ENCODE assay signal across 11 cellular contexts in the genomic region with DNA sequence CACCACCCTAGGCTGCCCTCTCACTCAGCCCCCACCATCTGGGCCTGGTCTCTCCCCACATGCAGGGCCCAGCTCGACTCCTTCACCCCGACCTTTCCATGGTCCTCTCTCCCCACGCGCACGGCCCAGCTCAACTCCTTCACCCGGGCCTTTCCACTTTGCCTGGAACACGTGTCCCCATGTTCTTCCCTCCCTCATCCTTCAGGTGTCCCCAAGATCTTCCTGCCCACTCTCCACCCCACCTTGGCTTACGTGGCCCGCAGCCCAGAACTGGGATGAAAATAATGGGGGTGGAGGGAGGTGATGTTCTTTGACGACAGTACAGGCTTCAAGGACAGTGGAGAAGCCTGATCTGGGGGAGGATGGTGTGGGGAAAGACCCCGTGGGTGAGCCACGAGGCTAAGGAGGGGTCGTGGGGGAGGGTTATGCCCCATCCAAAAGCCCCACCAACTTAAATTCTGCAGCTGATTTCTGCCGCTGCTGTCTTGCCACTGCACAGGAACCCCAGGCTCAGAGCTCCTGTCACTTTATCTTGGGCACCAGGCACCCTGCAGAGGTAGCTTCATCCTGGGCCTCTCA. TPM values are rescaled to one million over a fixed set of nuclear protein-coding genes. Genes with fewer than 3 reads are reported as not detected.
DNase-seq lines count a peak whose midpoint lies in the region; ATAC-seq and TF ChIP-seq lines count a peak whose summit lies in the region.
"Had no signal": no experiment of that assay in that cellular context is flagged by ENCODE, and none has a peak within 500 bp of the region (broad histone marks: within the 10 kb centered on the region; RNA-seq: fewer than 3 reads in every experiment).

No MANE protein-coding gene starts in this region.

- no peak overlapping the region for H3K4me3 ChIP-seq in PC-9
- no peak overlapping the region for H3K4me3 ChIP-seq in esophagus (ENCODE audit: low read depth in 1 of 2, low read length in 2 of 2)
- H3K4me3 ChIP-seq in mesendoderm (ENCODE audit: low read length) = no peak overlapping the region
- H3K4me3 ChIP-seq: thyroid gland had no signal

- no peak overlapping the region for H3K18ac ChIP-seq in mesendoderm (ENCODE audit: low read length)

- POLR2A ChIA-PET in PC-9 (lab: Charles Lee; ENCODE audit: unreplicated experiment) = interaction anchor here (0.5 kb wide), 1 partner anchor 305 kb away, joined by 4 read pairs; a partner anchor contains a TSS

- H2BK120ac ChIP-seq in mesendoderm (ENCODE audit: low read depth, low read length) = no peak overlapping the region

- peaks cover 47% of the 10 kb centered on the region for H3K36me3 Mint-ChIP-seq in activated CD8-positive, alpha-beta memory T cell treated with anti-CD3 and anti-CD28 coated beads, Interleukin-2, amount 10 ng/mL, durations not matched to agents 7 days and 5 days
- peaks cover 0 to 2% of the 10 kb centered on the region in 2 donors for H3K36me3 Mint-ChIP-seq in stimulated activated naive B cell treated with anti-CD40 and anti-IgM and Interleukin-4, amounts not matched to agents 10 μg/mL and 1 μg/mL and 100 μg/mL, for 72 hours

- H3K79me2 ChIP-seq in PC-9 (ENCODE audit: low read depth) (no peaks in the 10 kb centered on the region), mesendoderm (ENCODE audit: control insufficient read depth, insufficient read depth, low read length) (no peaks in the 10 kb centered on the region)
- H3K79me2 ChIP-seq: parathyroid adenoma had no signal

- H3K27me3 Mint-ChIP-seq in activated CD8-positive, alpha-beta memory T cell treated with anti-CD3 and anti-CD28 coated beads, Interleukin-2, amount 10 ng/mL, durations not matched to agents 7 days and 5 days = no peaks in the 10 kb centered on the region
- no peaks in the 10 kb centered on the region for H3K27me3 Mint-ChIP-seq in stimulated activated naive B cell treated with anti-CD40 and anti-IgM and Interleukin-4, amounts not matched to agents 10 μg/mL and 1 μg/mL and 100 μg/mL, for 72 hours

- H3K27ac Mint-ChIP-seq in activated CD8-positive, alpha-beta memory T cell treated with anti-CD3 and anti-CD28 coated beads, Interleukin-2, amount 10 ng/mL, durations not matched to agents 7 days and 5 days = peak overlapping the region; percentile 100
- peak overlapping the region; percentile 96 for H3K27ac Mint-ChIP-seq in stimulated activated naive B cell treated with anti-CD40 and anti-IgM and Interleukin-4, amounts not matched to agents 10 μg/mL and 1 μg/mL and 100 μg/mL, for 72 hours

- H3K9me3 Mint-ChIP-seq in activated CD8-positive, alpha-beta memory T cell treated with anti-CD3 and anti-CD28 coated beads, Interleukin-2, amount 10 ng/mL, durations not matched to agents 7 days and 5 days (ENCODE audit: low read depth) = no peaks in the 10 kb centered on the region
- no peaks in the 10 kb centered on the region for H3K9me3 Mint-ChIP-seq in stimulated activated naive B cell treated with anti-CD40 and anti-IgM and Interleukin-4, amounts not matched to agents 10 μg/mL and 1 μg/mL and 100 μg/mL, for 72 hours

- no peak overlapping the region for H2AK5ac ChIP-seq in mesendoderm (ENCODE audit: low read length)

- H3F3A ChIP-seq in PC-9 (ENCODE audit: insufficient read depth, low read depth) = no peaks in the 10 kb centered on the region

- H3K4me2 ChIP-seq in PC-9 (no peak overlapping the region), mesendoderm (ENCODE audit: low read length) (no peak overlapping the region)

- H3K27me3 ChIP-seq in PC-9 (ENCODE audit: insufficient read depth, low read depth) = no peaks in the 10 kb centered on the region
- no peaks in the 10 kb centered on the region for H3K27me3 ChIP-seq in esophagus (ENCODE audit: control insufficient read depth in 1 of 2, insufficient read depth in 2 of 2, low read length in 2 of 2)
- no peaks in the 10 kb centered on the region for H3K27me3 ChIP-seq in mesendoderm (ENCODE audit: insufficient read depth, low read length, poor library complexity)
- H3K27me3 ChIP-seq: thyroid gland had no signal

- H3K9ac ChIP-seq in mesendoderm (ENCODE audit: low read length) = no peak overlapping the region
- H3K9ac ChIP-seq: parathyroid adenoma had no signal

- H3K36me3 ChIP-seq in PC-9 (ENCODE audit: low read depth) (no peaks in the 10 kb centered on the region), esophagus (ENCODE audit: control insufficient read depth in 2 of 2, insufficient read depth in 2 of 2, low read length in 1 of 2) (no peaks in the 10 kb centered on the region), mesendoderm (ENCODE audit: control insufficient read depth, insufficient read depth, low read length) (no peaks in the 10 kb centered on the region)
- H3K36me3 ChIP-seq: thyroid gland had no signal

- peaks cover 86% of the 10 kb centered on the region for H3K4me1 Mint-ChIP-seq in activated CD8-positive, alpha-beta memory T cell treated with anti-CD3 and anti-CD28 coated beads, Interleukin-2, amount 10 ng/mL, durations not matched to agents 7 days and 5 days
- H3K4me1 Mint-ChIP-seq in stimulated activated naive B cell treated with anti-CD40 and anti-IgM and Interleukin-4, amounts not matched to agents 10 μg/mL and 1 μg/mL and 100 μg/mL, for 72 hours = peaks cover 18 to 40% of the 10 kb centered on the region in 2 donors

- no peak for DNase-seq in activated CD8-positive, alpha-beta memory T cell treated with anti-CD3 and anti-CD28 coated beads, Interleukin-2, amount 10 ng/mL, durations not matched to agents 7 days and 5 days
- DNase-seq in activated CD8-positive, alpha-beta memory T cell treated with anti-CD3 and anti-CD28 coated beads, Interleukin-2, amount 50 U/mL, for 4 hours = no peak
- DNase-seq in PC-9 (no peak), DMS79 treated with DMSO at 0.1 percent for 48 hours (lab: John Stamatoyannopoulos, UW) (no peak), mesendoderm (no peak)
- DNase-seq in stimulated activated naive B cell treated with anti-CD40 and anti-IgM and Interleukin-4, amounts not matched to agents 10 μg/mL and 1 μg/mL and 100 μg/mL, for 72 hours = no peak
- DNase-seq: kidney glomerular epithelial cell, thyroid gland had no signal

- no peak overlapping the region for H2BK5ac ChIP-seq in mesendoderm (ENCODE audit: low read length)

- H3K9me3 ChIP-seq in PC-9 (ENCODE audit: insufficient read depth, low read depth) (no peaks in the 10 kb centered on the region), esophagus (ENCODE audit: control insufficient read depth in 2 of 2, insufficient read depth in 1 of 2, low read depth in 1 of 2, low read length in 1 of 2) (no peaks in the 10 kb centered on the region)
- H3K9me3 ChIP-seq: thyroid gland had no signal

- H3K79me1 ChIP-seq in mesendoderm (ENCODE audit: low read length) = no peaks in the 10 kb centered on the region

- H2AFZ ChIP-seq in PC-9 = no peak overlapping the region
- H2AFZ ChIP-seq: parathyroid adenoma had no signal

- no peak overlapping the region for H4K5ac ChIP-seq in mesendoderm (ENCODE audit: low read length)

- intact Hi-C loops in PC-9 (cut with micrococcal nuclease; ENCODE audit: unreplicated experiment) = loop anchor here (5.0 kb wide), 2 partner anchors 43 to 458 kb away; no protein-coding TSS in a partner anchor

- TSS peak; percentile 88 for BruUV-seq in PC-9 (replicated peaks; lab: Mats Ljungman, UMichigan)

- CTCF ChIA-PET in activated CD8-positive, alpha-beta memory T cell treated with anti-CD3 and anti-CD28 coated beads, Interleukin-2, amount 10 ng/mL, durations not matched to agents 7 days and 5 days (lab: Charles Lee) = interaction anchor here (0.8 to 12.4 kb wide), 12 partner anchors 8 to 224 kb away, joined by 3 to 127 read pairs (median 6); no protein-coding TSS in a partner anchor
- CTCF ChIA-PET in PC-9 (lab: Charles Lee) = no interaction called here

- no peak overlapping the region for H4K8ac ChIP-seq in mesendoderm (ENCODE audit: low read depth, low read length)

- no peak overlapping the region for H3K23ac ChIP-seq in mesendoderm (ENCODE audit: low read length)

- peak overlapping the region; percentile 59 for H3K4me3 Mint-ChIP-seq in activated CD8-positive, alpha-beta memory T cell treated with anti-CD3 and anti-CD28 coated beads, Interleukin-2, amount 10 ng/mL, durations not matched to agents 7 days and 5 days
- no peak overlapping the region for H3K4me3 Mint-ChIP-seq in stimulated activated naive B cell treated with anti-CD40 and anti-IgM and Interleukin-4, amounts not matched to agents 10 μg/mL and 1 μg/mL and 100 μg/mL, for 72 hours

- H3K4me1 ChIP-seq in PC-9 (replicated peaks; ENCODE audit: insufficient read depth) (peaks cover 10% of the 10 kb centered on the region; the same call in 1 of the 2 replicates), esophagus (ENCODE audit: control insufficient read depth in 2 of 2, insufficient read depth in 2 of 2, low read length in 1 of 2) (peaks cover 0 to 2% of the 10 kb centered on the region in 2 donors), mesendoderm (ENCODE audit: control insufficient read depth, low read depth, low read length) (no peaks in the 10 kb centered on the region)
- H3K4me1 ChIP-seq: parathyroid adenoma, thyroid gland had no signal

- H3K4ac ChIP-seq in mesendoderm (ENCODE audit: low read depth, low read length) = no peak overlapping the region

- no peaks in the 10 kb centered on the region for H4K20me1 ChIP-seq in PC-9 (ENCODE audit: insufficient read depth)

- TF ChIP-seq CTCF in PC-9 (conservative IDR thresholded peaks at IDR 0.05) = no peak

- H3K27ac ChIP-seq in PC-9 = no peak overlapping the region
- peak overlapping the region; percentile 4 to 17 for H3K27ac ChIP-seq in esophagus (ENCODE audit: low read depth in 2 of 2, low read length in 1 of 2)
- H3K27ac ChIP-seq in mesendoderm (ENCODE audit: low read depth, low read length) = no peak overlapping the region
- H3K27ac ChIP-seq: parathyroid adenoma, thyroid gland had no signal

- H3K56ac ChIP-seq in mesendoderm (ENCODE audit: low read length) = no peak overlapping the region

- no peak overlapping the region for H2BK15ac ChIP-seq in mesendoderm (replicated peaks; ENCODE audit: low read depth)

- ATAC-seq in activated CD8-positive, alpha-beta memory T cell treated with anti-CD3 and anti-CD28 coated beads, Interleukin-2, amount 10 ng/mL, durations not matched to agents 7 days and 5 days = no peak
- no peak for ATAC-seq in stimulated activated naive B cell treated with anti-CD40 and anti-IgM and Interleukin-4, amounts not matched to agents 10 μg/mL and 1 μg/mL and 100 μg/mL, for 72 hours (replicated peaks)
- ATAC-seq in GM18498 (IDR thresholded peaks at IDR 0.05; ENCODE audit: unreplicated experiment) = no peak

- no peaks in the 10 kb centered on the region for H3K9me2 ChIP-seq in PC-9 (ENCODE audit: insufficient read depth)

- 68% methylated on average over 14 of the region's 14 CpGs for WGBS in esophagus, 2 donors
- WGBS in mesendoderm (ENCODE audit: extremely low coverage, insufficient coverage, low lambda C conversion rate) = no CpG with 5 or more reads among the region's 14 CpGs

RNA-seq across cellular contexts. Expression of a gene that starts 9.9 kb away (rescaled TPM):
- 10 to 100 TPM; 37.9 to 73.9 TPM for total RNA-seq in activated CD8-positive, alpha-beta memory T cell treated with anti-CD3 and anti-CD28 coated beads, Interleukin-2, amount 10 ng/mL, durations not matched to agents 7 days and 5 days
- total RNA-seq in PC-9 (2021) = 73.4 and 74.6 TPM in 2 replicates
- 10 to 100 TPM in 1 of 2 donors, 1 to 10 TPM in 1; 9.5 to 13.8 TPM for polyA plus RNA-seq in esophagus
- 5.7 TPM for polyA plus RNA-seq in mesendoderm (2013, experiment 1 of 2)
- 6.3 TPM for polyA plus RNA-seq in mesendoderm (2013, experiment 2 of 2)

Comparison
In these comparisons a context has a peak if more than half of its experiments do, and no peak if none do; other contexts are left out.
1. H3K27ac ChIP-seq: peak in esophagus (2 of 2); none in PC-9 (single experiment) and mesendoderm (single experiment).